Comparison of ENCODE assay signal across 1 cellular context in genomic region chr15:58115692-58116091, GRCh38.
TF ChIP-seq lines count a peak whose summit lies in the region.

No MANE protein-coding gene starts in this region.

TF ChIP-seq in H1, 55 proteins besides CTCF, POLR2A, EP300 and RAD21 (continued from another document):
- TF ChIP-seq CTBP2 (IDR thresholded peaks at IDR 0.05; ENCODE audit: borderline replicate concordance, insufficient read depth, insufficient read length, low read length): no peak
- TF ChIP-seq E2F6 (IDR thresholded peaks at IDR 0.05): no peak
- no peak for TF ChIP-seq CREB1 (IDR thresholded peaks at IDR 0.05)
- no peak for TF ChIP-seq TAF1 (IDR thresholded peaks at IDR 0.05; ENCODE audit: low read depth, low read length)
- no peak for TF ChIP-seq MAX (IDR thresholded peaks at IDR 0.05)
- no peak for TF ChIP-seq KDM1A (IDR thresholded peaks at IDR 0.05; ENCODE audit: borderline replicate concordance, low read length)
- no peak for TF ChIP-seq RBBP5 (IDR thresholded peaks at IDR 0.05; ENCODE audit: borderline replicate concordance, low read depth, low read length)
- no peak for TF ChIP-seq SIN3A (conservative IDR thresholded peaks at IDR 0.05 in 1 of 2, IDR thresholded peaks at IDR 0.05 in 1 of 2; ENCODE audit: low read depth in 1 of 2, low read length in 2 of 2)
- TF ChIP-seq GTF2F1 (IDR thresholded peaks at IDR 0.05; ENCODE audit: borderline replicate concordance, low read depth, low read length): no peak
- no peak for TF ChIP-seq YY1 (IDR thresholded peaks at IDR 0.05; ENCODE audit: low read depth, low read length)
TF ChIP-seq in H1: peak in this region for 0.
